8 cellular contexts compared by ENCODE assay signal in genomic region chr11:2891901-2892214, GRCh38. TPM values are rescaled to one million over a fixed set of nuclear protein-coding genes. Genes with fewer than 3 reads are reported as not detected.
DNase-seq lines count a peak whose midpoint lies in the region; ATAC-seq and TF ChIP-seq lines count a peak whose summit lies in the region.

No MANE protein-coding gene starts in this region.

- ATAC-seq in SK-N-SH treated with all-trans-retinoic acid at 6 μM for 48 hours (peak; percentile 7; the same call in 2 of the 3 replicates), sciatic nerve (no peak), GM21576 (IDR thresholded peaks at IDR 0.05; ENCODE audit: unreplicated experiment) (no peak), GM18870 (IDR thresholded peaks at IDR 0.05; ENCODE audit: unreplicated experiment) (no peak)

- TF ChIP-seq CTCF in GM12864 (IDR thresholded peaks at IDR 0.05; ENCODE audit: low read depth, low read length, missing control alignments), result no peak

- intact Hi-C loops in sciatic nerve (cut with DNase I), result loop anchor here (2.0 to 10.0 kb wide), 2 partner anchors 359 to 587 kb away; partner anchors contain the start of genes C11orf21 and TSPAN32

- H3K4me3 ChIP-seq in GM12864 (ENCODE audit: low read depth, low read length), result peak overlapping the region; percentile 46

- DNase-seq in GM12864 (ENCODE audit: low read depth) (no peak), glomerular visceral epithelial cell (ENCODE audit: extremely low spot score) (peak; percentile 57), sciatic nerve (ENCODE audit: low spot score) (peak; percentile 83), AG08396 (ENCODE audit: low spot score) (no peak), ureter (ENCODE audit: low spot score) (no peak)

TF ChIP-seq in SK-N-SH treated with all-trans-retinoic acid at 6 μM for 48 hours, 23 proteins besides CTCF, POLR2A, EP300 and RAD21:
- TF ChIP-seq TCF4 (CRISPR knock-in tag; IDR thresholded peaks at IDR 0.05; ENCODE audit: borderline replicate concordance), result no peak
- no peak for TF ChIP-seq ZNF565 (CRISPR knock-in tag; conservative IDR thresholded peaks at IDR 0.05; ENCODE audit: low read depth)
- TF ChIP-seq ZNF70 (CRISPR knock-in tag; IDR thresholded peaks at IDR 0.05), result no peak
- no peak for TF ChIP-seq PATZ1 (CRISPR knock-in tag; IDR thresholded peaks at IDR 0.05; ENCODE audit: borderline replicate concordance)
- no peak for TF ChIP-seq TOX (CRISPR knock-in tag; IDR thresholded peaks at IDR 0.05; ENCODE audit: borderline replicate concordance)
- no peak for TF ChIP-seq SNAI2 (CRISPR knock-in tag; IDR thresholded peaks at IDR 0.05)
- TF ChIP-seq BACH2 (CRISPR knock-in tag; IDR thresholded peaks at IDR 0.05; ENCODE audit: borderline replicate concordance), result no peak
- TF ChIP-seq PPARA (CRISPR knock-in tag; IDR thresholded peaks at IDR 0.05; ENCODE audit: borderline replicate concordance), result no peak
- no peak for TF ChIP-seq ARNTL (CRISPR knock-in tag; IDR thresholded peaks at IDR 0.05; ENCODE audit: borderline replicate concordance, low read depth)
- no peak for TF ChIP-seq CSRNP3 (CRISPR knock-in tag; IDR thresholded peaks at IDR 0.05)

RNA-seq across cellular contexts. Expression of gene CDKN1C, which starts 6.3 kb away (rescaled TPM):
- total RNA-seq in sciatic nerve, result 186 TPM
- 21.5 TPM for total RNA-seq in ureter

RNA-seq across cellular contexts. Expression of gene PHLDA2, which starts 37.4 kb away (rescaled TPM):
- 7.5 TPM for total RNA-seq in sciatic nerve
- 15.9 TPM for total RNA-seq in ureter

Comparison
In these comparisons a context has a peak if more than half of its experiments do, and no peak if none do; other contexts are left out.
1. DNase-seq: peak in glomerular visceral epithelial cell (single experiment) and sciatic nerve (single experiment); none in GM12864 (single experiment), AG08396 (single experiment) and ureter (single experiment).